ENCODE assay signal across 10 cellular contexts in genomic region chr22:46753360-46753759, GRCh38. TPM values are rescaled to one million over a fixed set of nuclear protein-coding genes. Genes with fewer than 3 reads are reported as not detected.
DNase-seq lines count a peak whose midpoint lies in the region; ATAC-seq lines count a peak whose summit lies in the region.
"Had no signal": no experiment of that assay in that cellular context is flagged by ENCODE, and none has a peak within 500 bp of the region (broad histone marks: within the 10 kb centered on the region; RNA-seq: fewer than 3 reads in every experiment).

No MANE protein-coding gene starts in this region.

- H3K4me1 ChIP-seq in BLaER1: peaks cover 74% of the 10 kb centered on the region
- peaks cover 43% of the 10 kb centered on the region for H3K4me1 ChIP-seq in skeletal muscle satellite cell (ENCODE audit: control insufficient read depth, insufficient read depth, low read length)
- H3K4me1 ChIP-seq: neural progenitor cell had no signal

- H3K4me3 ChIP-seq in BLaER1 (no peak overlapping the region), skeletal muscle satellite cell (ENCODE audit: low read length) (peak overlapping the region; percentile 38)
- H3K4me3 ChIP-seq: neural progenitor cell had no signal

- H3K9ac ChIP-seq in BLaER1: no peak overlapping the region
- H3K9ac ChIP-seq in skeletal muscle satellite cell (ENCODE audit: low read depth, low read length): peak overlapping the region; percentile 84
- H3K9ac ChIP-seq: neural progenitor cell had no signal

- H3K9me3 ChIP-seq in BLaER1: peaks cover 29% of the 10 kb centered on the region
- H3K9me3 ChIP-seq in skeletal muscle satellite cell (replicated peaks; ENCODE audit: low read length): no peaks in the 10 kb centered on the region

- DNase-seq in islet precursor cell (peak; percentile 34), cerebellum (ENCODE audit: low spot score) (no peak), Ammon's horn (ENCODE audit: low spot score) (no peak), COR-L47 (lab: John Stamatoyannopoulos, UW) (no peak)
- DNase-seq: stimulated activated CD4-positive, alpha-beta T cell treated with anti-CD3 and anti-CD28 coated beads, Interleukin-2, amount 100 ng/mL, for 24 hours had no signal

- H3K4me2 ChIP-seq in BLaER1: peak overlapping the region; percentile 40
- peak overlapping the region; percentile 75 for H3K4me2 ChIP-seq in skeletal muscle satellite cell (ENCODE audit: low read length)
- H3K4me2 ChIP-seq: neural progenitor cell had no signal

- peaks cover 10% of the 10 kb centered on the region; the same call in 1 of the 2 replicates for H3K36me3 ChIP-seq in BLaER1
- H3K36me3 ChIP-seq in skeletal muscle satellite cell (ENCODE audit: insufficient read depth, low read length): no peaks in the 10 kb centered on the region
- H3K36me3 ChIP-seq: neural progenitor cell had no signal

- H3K27me3 ChIP-seq in BLaER1 (no peaks in the 10 kb centered on the region), skeletal muscle satellite cell (ENCODE audit: control insufficient read depth, insufficient read depth, low read length) (no peaks in the 10 kb centered on the region)
- H3K27me3 ChIP-seq: neural progenitor cell had no signal

- H3K27ac ChIP-seq in BLaER1 (0 out of 2 replicates have a peak overlapping the region, but pooled peaks have one; percentile 11), angular gyrus (ENCODE audit: low read depth, low read length) (peak overlapping the region; percentile 6)
- H3K27ac ChIP-seq: neural progenitor cell had no signal

- no peaks in the 10 kb centered on the region for H4K20me1 ChIP-seq in BLaER1

- no peak for ATAC-seq in HG02571 (IDR thresholded peaks at IDR 0.05; ENCODE audit: unreplicated experiment)

RNA-seq across cellular contexts. Expression of gene TBC1D22A, which starts 9.1 kb away (rescaled TPM):
- total RNA-seq in skeletal muscle satellite cell (2012; rRNA removed): 10.7 and 12.2 TPM in 2 replicates
- total RNA-seq in cerebellum: 8.2 TPM

RNA-seq across cellular contexts. Expression of gene CERK, which starts 15.3 kb away (rescaled TPM):
- 22.1 and 26.4 TPM in 2 replicates for total RNA-seq in skeletal muscle satellite cell (2012; rRNA removed)
- total RNA-seq in cerebellum: 49.4 TPM
